1 cellular context compared by ENCODE assay signal in the genomic region with DNA sequence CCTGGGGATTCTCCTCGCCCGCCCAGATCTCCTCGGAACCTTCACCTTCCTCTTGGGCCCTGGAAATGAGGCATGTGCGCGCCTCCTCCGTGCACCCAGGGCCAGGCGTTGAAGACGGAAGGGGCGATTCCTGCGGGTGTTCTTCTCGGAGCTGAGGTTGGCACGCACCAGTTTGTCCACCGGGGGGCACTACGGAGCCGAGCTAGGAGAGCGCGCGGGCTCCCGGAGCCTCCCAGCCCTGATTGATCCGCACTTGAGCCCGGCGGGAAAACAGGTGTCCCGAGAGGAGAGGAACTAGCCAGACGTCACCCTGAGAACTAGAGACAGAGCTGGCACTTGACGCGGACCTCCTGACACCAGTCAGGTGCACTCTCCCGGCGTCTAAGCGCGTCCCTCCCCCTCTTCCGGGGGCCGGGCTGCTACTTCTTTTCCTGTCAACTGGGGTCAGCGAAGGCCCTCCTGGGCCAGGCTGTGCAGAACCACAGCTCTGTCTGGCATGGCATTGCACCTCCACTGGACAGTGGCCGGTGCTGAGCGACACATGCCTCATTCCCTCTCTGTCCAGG.
TF ChIP-seq lines count a peak whose summit lies in the region.

No MANE protein-coding gene starts in this region.

TF ChIP-seq in K562, 482 proteins besides CTCF, POLR2A, EP300 and RAD21 (continued from another document and continues in another):
- TF ChIP-seq, protein P1, sequence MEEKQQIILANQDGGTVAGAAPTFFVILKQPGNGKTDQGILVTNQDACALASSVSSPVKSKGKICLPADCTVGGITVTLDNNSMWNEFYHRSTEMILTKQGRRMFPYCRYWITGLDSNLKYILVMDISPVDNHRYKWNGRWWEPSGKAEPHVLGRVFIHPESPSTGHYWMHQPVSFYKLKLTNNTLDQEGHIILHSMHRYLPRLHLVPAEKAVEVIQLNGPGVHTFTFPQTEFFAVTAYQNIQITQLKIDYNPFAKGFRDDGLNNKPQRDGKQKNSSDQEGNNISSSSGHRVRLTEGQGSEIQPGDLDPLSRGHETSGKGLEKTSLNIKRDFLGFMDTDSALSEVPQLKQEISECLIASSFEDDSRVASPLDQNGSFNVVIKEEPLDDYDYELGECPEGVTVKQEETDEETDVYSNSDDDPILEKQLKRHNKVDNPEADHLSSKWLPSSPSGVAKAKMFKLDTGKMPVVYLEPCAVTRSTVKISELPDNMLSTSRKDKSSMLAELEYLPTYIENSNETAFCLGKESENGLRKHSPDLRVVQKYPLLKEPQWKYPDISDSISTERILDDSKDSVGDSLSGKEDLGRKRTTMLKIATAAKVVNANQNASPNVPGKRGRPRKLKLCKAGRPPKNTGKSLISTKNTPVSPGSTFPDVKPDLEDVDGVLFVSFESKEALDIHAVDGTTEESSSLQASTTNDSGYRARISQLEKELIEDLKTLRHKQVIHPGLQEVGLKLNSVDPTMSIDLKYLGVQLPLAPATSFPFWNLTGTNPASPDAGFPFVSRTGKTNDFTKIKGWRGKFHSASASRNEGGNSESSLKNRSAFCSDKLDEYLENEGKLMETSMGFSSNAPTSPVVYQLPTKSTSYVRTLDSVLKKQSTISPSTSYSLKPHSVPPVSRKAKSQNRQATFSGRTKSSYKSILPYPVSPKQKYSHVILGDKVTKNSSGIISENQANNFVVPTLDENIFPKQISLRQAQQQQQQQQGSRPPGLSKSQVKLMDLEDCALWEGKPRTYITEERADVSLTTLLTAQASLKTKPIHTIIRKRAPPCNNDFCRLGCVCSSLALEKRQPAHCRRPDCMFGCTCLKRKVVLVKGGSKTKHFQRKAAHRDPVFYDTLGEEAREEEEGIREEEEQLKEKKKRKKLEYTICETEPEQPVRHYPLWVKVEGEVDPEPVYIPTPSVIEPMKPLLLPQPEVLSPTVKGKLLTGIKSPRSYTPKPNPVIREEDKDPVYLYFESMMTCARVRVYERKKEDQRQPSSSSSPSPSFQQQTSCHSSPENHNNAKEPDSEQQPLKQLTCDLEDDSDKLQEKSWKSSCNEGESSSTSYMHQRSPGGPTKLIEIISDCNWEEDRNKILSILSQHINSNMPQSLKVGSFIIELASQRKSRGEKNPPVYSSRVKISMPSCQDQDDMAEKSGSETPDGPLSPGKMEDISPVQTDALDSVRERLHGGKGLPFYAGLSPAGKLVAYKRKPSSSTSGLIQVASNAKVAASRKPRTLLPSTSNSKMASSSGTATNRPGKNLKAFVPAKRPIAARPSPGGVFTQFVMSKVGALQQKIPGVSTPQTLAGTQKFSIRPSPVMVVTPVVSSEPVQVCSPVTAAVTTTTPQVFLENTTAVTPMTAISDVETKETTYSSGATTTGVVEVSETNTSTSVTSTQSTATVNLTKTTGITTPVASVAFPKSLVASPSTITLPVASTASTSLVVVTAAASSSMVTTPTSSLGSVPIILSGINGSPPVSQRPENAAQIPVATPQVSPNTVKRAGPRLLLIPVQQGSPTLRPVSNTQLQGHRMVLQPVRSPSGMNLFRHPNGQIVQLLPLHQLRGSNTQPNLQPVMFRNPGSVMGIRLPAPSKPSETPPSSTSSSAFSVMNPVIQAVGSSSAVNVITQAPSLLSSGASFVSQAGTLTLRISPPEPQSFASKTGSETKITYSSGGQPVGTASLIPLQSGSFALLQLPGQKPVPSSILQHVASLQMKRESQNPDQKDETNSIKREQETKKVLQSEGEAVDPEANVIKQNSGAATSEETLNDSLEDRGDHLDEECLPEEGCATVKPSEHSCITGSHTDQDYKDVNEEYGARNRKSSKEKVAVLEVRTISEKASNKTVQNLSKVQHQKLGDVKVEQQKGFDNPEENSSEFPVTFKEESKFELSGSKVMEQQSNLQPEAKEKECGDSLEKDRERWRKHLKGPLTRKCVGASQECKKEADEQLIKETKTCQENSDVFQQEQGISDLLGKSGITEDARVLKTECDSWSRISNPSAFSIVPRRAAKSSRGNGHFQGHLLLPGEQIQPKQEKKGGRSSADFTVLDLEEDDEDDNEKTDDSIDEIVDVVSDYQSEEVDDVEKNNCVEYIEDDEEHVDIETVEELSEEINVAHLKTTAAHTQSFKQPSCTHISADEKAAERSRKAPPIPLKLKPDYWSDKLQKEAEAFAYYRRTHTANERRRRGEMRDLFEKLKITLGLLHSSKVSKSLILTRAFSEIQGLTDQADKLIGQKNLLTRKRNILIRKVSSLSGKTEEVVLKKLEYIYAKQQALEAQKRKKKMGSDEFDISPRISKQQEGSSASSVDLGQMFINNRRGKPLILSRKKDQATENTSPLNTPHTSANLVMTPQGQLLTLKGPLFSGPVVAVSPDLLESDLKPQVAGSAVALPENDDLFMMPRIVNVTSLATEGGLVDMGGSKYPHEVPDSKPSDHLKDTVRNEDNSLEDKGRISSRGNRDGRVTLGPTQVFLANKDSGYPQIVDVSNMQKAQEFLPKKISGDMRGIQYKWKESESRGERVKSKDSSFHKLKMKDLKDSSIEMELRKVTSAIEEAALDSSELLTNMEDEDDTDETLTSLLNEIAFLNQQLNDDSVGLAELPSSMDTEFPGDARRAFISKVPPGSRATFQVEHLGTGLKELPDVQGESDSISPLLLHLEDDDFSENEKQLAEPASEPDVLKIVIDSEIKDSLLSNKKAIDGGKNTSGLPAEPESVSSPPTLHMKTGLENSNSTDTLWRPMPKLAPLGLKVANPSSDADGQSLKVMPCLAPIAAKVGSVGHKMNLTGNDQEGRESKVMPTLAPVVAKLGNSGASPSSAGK (IDR thresholded peaks at IDR 0.05): 0 out of 2 replicates have a peak, but pooled peaks have one; percentile 31
- no peak for TF ChIP-seq ZNF133 (CRISPR knock-in tag; IDR thresholded peaks at IDR 0.05)
- TF ChIP-seq NCOA4 (IDR thresholded peaks at IDR 0.05; ENCODE audit: partially characterized antibody): no peak
- TF ChIP-seq, protein P2, sequence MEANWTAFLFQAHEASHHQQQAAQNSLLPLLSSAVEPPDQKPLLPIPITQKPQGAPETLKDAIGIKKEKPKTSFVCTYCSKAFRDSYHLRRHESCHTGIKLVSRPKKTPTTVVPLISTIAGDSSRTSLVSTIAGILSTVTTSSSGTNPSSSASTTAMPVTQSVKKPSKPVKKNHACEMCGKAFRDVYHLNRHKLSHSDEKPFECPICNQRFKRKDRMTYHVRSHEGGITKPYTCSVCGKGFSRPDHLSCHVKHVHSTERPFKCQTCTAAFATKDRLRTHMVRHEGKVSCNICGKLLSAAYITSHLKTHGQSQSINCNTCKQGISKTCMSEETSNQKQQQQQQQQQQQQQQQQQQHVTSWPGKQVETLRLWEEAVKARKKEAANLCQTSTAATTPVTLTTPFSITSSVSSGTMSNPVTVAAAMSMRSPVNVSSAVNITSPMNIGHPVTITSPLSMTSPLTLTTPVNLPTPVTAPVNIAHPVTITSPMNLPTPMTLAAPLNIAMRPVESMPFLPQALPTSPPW (CRISPR knock-in tag; IDR thresholded peaks at IDR 0.05): peak; percentile 47; the same call in 1 of the 2 replicates
- peak; percentile 54; the same call in 1 of the 2 replicates for TF ChIP-seq ZKSCAN1 (IDR thresholded peaks at IDR 0.05; ENCODE audit: low read depth, low read length)
- no peak for TF ChIP-seq ZSCAN32 (CRISPR knock-in tag; IDR thresholded peaks at IDR 0.05)
- TF ChIP-seq EZH2 (IDR thresholded peaks at IDR 0.05; ENCODE audit: borderline replicate concordance, low read depth, low read length): no peak
- TF ChIP-seq XRCC5 (IDR thresholded peaks at IDR 0.05; ENCODE audit: low read depth, low read length): peak; percentile 63; the same call in 1 of the 2 replicates
- TF ChIP-seq, protein P3, sequence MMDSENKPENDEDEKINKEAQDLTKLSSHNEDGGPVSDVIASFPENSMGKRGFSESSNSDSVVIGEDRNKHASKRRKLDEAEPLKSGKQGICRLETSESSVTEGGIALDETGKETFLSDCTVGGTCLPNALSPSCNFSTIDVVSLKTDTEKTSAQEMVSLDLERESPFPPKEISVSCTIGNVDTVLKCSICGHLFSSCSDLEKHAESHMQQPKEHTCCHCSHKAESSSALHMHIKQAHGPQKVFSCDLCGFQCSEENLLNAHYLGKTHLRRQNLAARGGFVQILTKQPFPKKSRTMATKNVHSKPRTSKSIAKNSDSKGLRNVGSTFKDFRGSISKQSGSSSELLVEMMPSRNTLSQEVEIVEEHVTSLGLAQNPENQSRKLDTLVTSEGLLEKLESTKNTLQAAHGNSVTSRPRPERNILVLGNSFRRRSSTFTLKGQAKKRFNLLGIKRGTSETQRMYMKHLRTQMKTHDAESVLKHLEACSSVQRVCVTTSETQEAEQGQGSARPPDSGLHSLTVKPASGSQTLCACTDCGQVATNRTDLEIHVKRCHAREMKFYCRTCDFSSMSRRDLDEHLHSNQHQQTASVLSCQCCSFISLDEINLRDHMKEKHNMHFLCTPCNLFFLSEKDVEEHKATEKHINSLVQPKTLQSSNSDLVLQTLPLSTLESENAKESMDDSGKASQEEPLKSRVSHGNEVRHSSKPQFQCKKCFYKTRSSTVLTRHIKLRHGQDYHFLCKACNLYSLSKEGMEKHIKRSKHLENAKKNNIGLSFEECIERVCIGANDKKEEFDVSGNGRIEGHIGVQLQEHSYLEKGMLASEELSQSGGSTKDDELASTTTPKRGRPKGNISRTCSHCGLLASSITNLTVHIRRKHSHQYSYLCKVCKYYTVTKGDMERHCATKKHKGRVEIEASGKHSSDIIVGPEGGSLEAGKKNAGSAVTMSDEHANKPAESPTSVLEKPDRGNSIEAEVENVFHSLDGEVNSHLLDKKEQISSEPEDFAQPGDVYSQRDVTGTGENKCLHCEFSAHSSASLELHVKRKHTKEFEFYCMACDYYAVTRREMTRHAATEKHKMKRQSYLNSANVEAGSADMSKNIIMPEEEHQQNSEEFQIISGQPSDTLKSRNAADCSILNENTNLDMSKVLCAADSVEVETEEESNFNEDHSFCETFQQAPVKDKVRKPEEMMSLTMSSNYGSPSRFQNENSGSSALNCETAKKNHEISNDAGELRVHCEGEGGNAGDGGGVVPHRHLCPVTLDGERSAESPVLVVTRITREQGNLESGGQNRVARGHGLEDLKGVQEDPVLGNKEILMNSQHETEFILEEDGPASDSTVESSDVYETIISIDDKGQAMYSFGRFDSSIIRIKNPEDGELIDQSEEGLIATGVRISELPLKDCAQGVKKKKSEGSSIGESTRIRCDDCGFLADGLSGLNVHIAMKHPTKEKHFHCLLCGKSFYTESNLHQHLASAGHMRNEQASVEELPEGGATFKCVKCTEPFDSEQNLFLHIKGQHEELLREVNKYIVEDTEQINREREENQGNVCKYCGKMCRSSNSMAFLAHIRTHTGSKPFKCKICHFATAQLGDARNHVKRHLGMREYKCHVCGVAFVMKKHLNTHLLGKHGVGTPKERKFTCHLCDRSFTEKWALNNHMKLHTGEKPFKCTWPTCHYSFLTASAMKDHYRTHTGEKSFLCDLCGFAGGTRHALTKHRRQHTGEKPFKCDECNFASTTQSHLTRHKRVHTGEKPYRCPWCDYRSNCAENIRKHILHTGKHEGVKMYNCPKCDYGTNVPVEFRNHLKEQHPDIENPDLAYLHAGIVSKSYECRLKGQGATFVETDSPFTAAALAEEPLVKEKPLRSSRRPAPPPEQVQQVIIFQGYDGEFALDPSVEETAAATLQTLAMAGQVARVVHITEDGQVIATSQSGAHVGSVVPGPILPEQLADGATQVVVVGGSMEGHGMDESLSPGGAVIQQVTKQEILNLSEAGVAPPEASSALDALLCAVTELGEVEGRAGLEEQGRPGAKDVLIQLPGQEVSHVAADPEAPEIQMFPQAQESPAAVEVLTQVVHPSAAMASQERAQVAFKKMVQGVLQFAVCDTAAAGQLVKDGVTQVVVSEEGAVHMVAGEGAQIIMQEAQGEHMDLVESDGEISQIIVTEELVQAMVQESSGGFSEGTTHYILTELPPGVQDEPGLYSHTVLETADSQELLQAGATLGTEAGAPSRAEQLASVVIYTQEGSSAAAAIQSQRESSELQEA (IDR thresholded peaks at IDR 0.05; ENCODE audit: low read depth): no peak; the same call in 1 of the 2 replicates
- TF ChIP-seq PHF21A (IDR thresholded peaks at IDR 0.05; ENCODE audit: borderline replicate concordance, low read depth): peak; percentile 84; the same call in 1 of the 2 replicates
- TF ChIP-seq L3MBTL2 (IDR thresholded peaks at IDR 0.05): peak; percentile 56
- TF ChIP-seq ZNF668 (CRISPR knock-in tag; IDR thresholded peaks at IDR 0.05): 0 out of 2 replicates have a peak, but pooled peaks have one; percentile 18
- TF ChIP-seq CC2D1A (IDR thresholded peaks at IDR 0.05): peak; percentile 57; the same call in 1 of the 2 replicates
- peak; percentile 47 for TF ChIP-seq HNRNPLL (IDR thresholded peaks at IDR 0.05; ENCODE audit: low read depth, low read length, poor library complexity, severe bottlenecking)
- TF ChIP-seq NFIC (IDR thresholded peaks at IDR 0.05): 0 out of 2 replicates have a peak, but pooled peaks have one; percentile 20
- peak; percentile 73 for TF ChIP-seq SMAD1 (IDR thresholded peaks at IDR 0.05; ENCODE audit: low read depth, low read length, partially characterized antibody)
- TF ChIP-seq, protein P4, sequence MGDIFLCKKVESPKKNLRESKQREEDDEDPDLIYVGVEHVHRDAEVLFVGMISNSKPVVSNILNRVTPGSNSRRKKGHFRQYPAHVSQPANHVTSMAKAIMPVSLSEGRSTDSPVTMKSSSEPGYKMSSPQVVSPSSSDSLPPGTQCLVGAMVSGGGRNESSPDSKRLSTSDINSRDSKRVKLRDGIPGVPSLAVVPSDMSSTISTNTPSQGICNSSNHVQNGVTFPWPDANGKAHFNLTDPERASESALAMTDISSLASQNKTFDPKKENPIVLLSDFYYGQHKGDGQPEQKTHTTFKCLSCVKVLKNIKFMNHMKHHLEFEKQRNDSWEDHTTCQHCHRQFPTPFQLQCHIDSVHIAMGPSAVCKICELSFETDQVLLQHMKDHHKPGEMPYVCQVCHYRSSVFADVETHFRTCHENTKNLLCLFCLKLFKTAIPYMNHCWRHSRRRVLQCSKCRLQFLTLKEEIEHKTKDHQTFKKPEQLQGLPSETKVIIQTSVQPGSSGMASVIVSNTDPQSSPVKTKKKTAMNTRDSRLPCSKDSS (IDR thresholded peaks at IDR 0.05; ENCODE audit: low read depth, partially characterized antibody): no peak
- TF ChIP-seq NUFIP1 (IDR thresholded peaks at IDR 0.05; ENCODE audit: partially characterized antibody): no peak
- peak; percentile 44; the same call in 1 of the 2 replicates for TF ChIP-seq KLF16 (IDR thresholded peaks at IDR 0.05)
- TF ChIP-seq MAZ (CRISPR knock-in tag; conservative IDR thresholded peaks at IDR 0.05 in 1 of 2, IDR thresholded peaks at IDR 0.05 in 1 of 2): peak; percentile 57 to 61; a peak in 2 of 4 replicates
- TF ChIP-seq ATF1 (CRISPR knock-in tag; IDR thresholded peaks at IDR 0.05): no peak
- peak; percentile 35 for TF ChIP-seq ATF1 (tag; IDR thresholded peaks at IDR 0.05)
- peak; percentile 49; the same call in 1 of the 2 replicates for TF ChIP-seq STAG1 (CRISPR knock-in tag; IDR thresholded peaks at IDR 0.05; ENCODE audit: borderline replicate concordance)
- TF ChIP-seq JUN (IDR thresholded peaks at IDR 0.05; ENCODE audit: borderline replicate concordance, low read depth, low read length): peak; percentile 43; the same call in 1 of the 2 replicates
- TF ChIP-seq JUN (CRISPR knock-in tag; IDR thresholded peaks at IDR 0.05; ENCODE audit: borderline replicate concordance): no peak
- peak; percentile 78; the same call in 1 of the 2 replicates for TF ChIP-seq CTBP1 (IDR thresholded peaks at IDR 0.05; ENCODE audit: borderline replicate concordance)
- no peak for TF ChIP-seq HCFC1 (IDR thresholded peaks at IDR 0.05; ENCODE audit: low read depth, low read length)
- TF ChIP-seq CHCHD3 (CRISPR knock-in tag; IDR thresholded peaks at IDR 0.05): no peak
- no peak for TF ChIP-seq ILK (tag; IDR thresholded peaks at IDR 0.05; ENCODE audit: borderline replicate concordance, low read depth)
- no peak for TF ChIP-seq FOXA3 (CRISPR knock-in tag; conservative IDR thresholded peaks at IDR 0.05 in 1 of 2, IDR thresholded peaks at IDR 0.05 in 1 of 2)
- 0 out of 2 replicates have a peak, but pooled peaks have one; percentile 36 for TF ChIP-seq MYNN (IDR thresholded peaks at IDR 0.05)
- TF ChIP-seq MYNN (CRISPR knock-in tag; IDR thresholded peaks at IDR 0.05): no peak
- TF ChIP-seq PRPF4 (IDR thresholded peaks at IDR 0.05; ENCODE audit: insufficient read depth, low read depth, low read length, poor library complexity, severe bottlenecking): no peak
- TF ChIP-seq U2AF2 (optimal IDR thresholded peaks at IDR 0.05; ENCODE audit: low read depth, low read length): no peak
- TF ChIP-seq E2F3 (CRISPR knock-in tag; IDR thresholded peaks at IDR 0.05): peak; percentile 65; the same call in 1 of the 2 replicates
